Comparison of ENCODE assay signal across 24 cellular contexts in the genomic region with DNA sequence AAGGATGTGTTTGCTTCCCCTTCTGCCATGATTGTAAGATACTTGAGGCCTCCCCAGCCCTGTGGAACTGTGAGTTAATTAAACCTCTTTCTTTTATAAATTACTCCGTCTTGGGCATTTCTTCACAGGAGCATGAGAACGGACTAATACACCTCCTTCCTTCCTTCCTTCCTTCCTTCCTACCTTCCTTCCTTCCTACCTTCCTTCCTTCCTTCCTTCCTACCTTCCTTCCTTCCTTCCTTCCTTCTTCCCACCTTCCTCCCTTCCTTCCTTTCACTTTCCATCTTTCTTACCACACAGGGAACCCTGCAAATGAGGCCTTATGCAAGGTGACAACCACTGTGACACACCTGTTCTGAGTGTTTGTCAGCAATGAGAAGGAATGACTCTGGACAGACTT.
DNase-seq lines count a peak whose midpoint lies in the region; ATAC-seq, FAIRE-seq and TF ChIP-seq lines count a peak whose summit lies in the region.
"Had no signal": no experiment of that assay in that cellular context is flagged by ENCODE, and none has a peak within 500 bp of the region (broad histone marks: within the 10 kb centered on the region; RNA-seq: fewer than 3 reads in every experiment).

No MANE protein-coding gene starts in this region.

- intact Hi-C loops in natural killer cell (cut with micrococcal nuclease) = no loop called here
- intact Hi-C loops in K562 (cut with micrococcal nuclease) = no loop called here
- intact Hi-C loops in right lobe of liver (cut with DNase I) = no loop called here

- no peaks in the 10 kb centered on the region for H4K20me1 ChIP-seq in K562 (replicated peaks; ENCODE audit: control insufficient read depth, insufficient read depth, low read length)

- no peaks in the 10 kb centered on the region; a peak in 1 of 5 replicates for H3K27me3 ChIP-seq in K562 (ENCODE audit: control insufficient read depth in 2 of 2, insufficient read depth in 2 of 2, low read length in 2 of 2)
- no peaks in the 10 kb centered on the region for H3K27me3 ChIP-seq in right lobe of liver
- H3K27me3 ChIP-seq: stomach, thyroid gland had no signal

- POLR2A ChIA-PET in K562 (lab: Yijun Ruan, JAX) = no interaction called here

- no TSS peak for BruUV-seq in K562 (replicated peaks; lab: Mats Ljungman, UMichigan)

- H3K27ac Mint-ChIP-seq in natural killer cell = peak overlapping the region; percentile 65 to 74
- peak overlapping the region in 1 of 2 donors; percentile 37 for H3K27ac Mint-ChIP-seq in natural killer cell treated with Interleukin-12 subunit alpha and Interleukin-12 subunit beta and Interleukin-15 and Interleukin-18, amount 100 ng/mL, for 72 hours
- H3K27ac Mint-ChIP-seq in stimulated activated naive B cell treated with anti-CD40 and anti-IgM and Interleukin-4, amounts not matched to agents 10 μg/mL and 1 μg/mL and 100 μg/mL, for 72 hours = peak overlapping the region; percentile 88
- H3K27ac Mint-ChIP-seq: activated CD4-positive, alpha-beta T cell treated with anti-CD3 and anti-CD28 coated beads, Interleukin-2, amount 10 ng/mL, durations not matched to agents 7 days and 5 days; activated T-cell treated with anti-CD3 and anti-CD28 coated beads, Interleukin-2, amount 50 U/mL, for 24 hours; T-helper 2 cell treated with Interferon-gamma antibody and Interleukin-4, amounts not matched to agents 5 μg/mL and 100 μg/mL, for 36 hours had no signal

- H3K9me3 ChIP-seq in K562 (replicated peaks; ENCODE audit: control insufficient read depth, insufficient read depth, low read depth, low read length) (no peaks in the 10 kb centered on the region), right lobe of liver (no peaks in the 10 kb centered on the region)
- H3K9me3 ChIP-seq: prostate gland, thyroid gland had no signal

- no peaks in the 10 kb centered on the region for H3K36me3 Mint-ChIP-seq in natural killer cell
- no peaks in the 10 kb centered on the region for H3K36me3 Mint-ChIP-seq in natural killer cell treated with Interleukin-12 subunit alpha and Interleukin-12 subunit beta and Interleukin-15 and Interleukin-18, amount 100 ng/mL, for 72 hours
- peaks cover 10 to 15% of the 10 kb centered on the region in 2 donors for H3K36me3 Mint-ChIP-seq in stimulated activated naive B cell treated with anti-CD40 and anti-IgM and Interleukin-4, amounts not matched to agents 10 μg/mL and 1 μg/mL and 100 μg/mL, for 72 hours

- no peak for FAIRE-seq in K562 (lab: Jason Lieb, UNC)

- H3K4me3 Mint-ChIP-seq in natural killer cell = no peak overlapping the region
- no peak overlapping the region for H3K4me3 Mint-ChIP-seq in natural killer cell treated with Interleukin-12 subunit alpha and Interleukin-12 subunit beta and Interleukin-15 and Interleukin-18, amount 100 ng/mL, for 72 hours
- peak overlapping the region; percentile 2 to 23 for H3K4me3 Mint-ChIP-seq in stimulated activated naive B cell treated with anti-CD40 and anti-IgM and Interleukin-4, amounts not matched to agents 10 μg/mL and 1 μg/mL and 100 μg/mL, for 72 hours
- H3K4me3 Mint-ChIP-seq: activated CD4-positive, alpha-beta T cell treated with anti-CD3 and anti-CD28 coated beads, Interleukin-2, amount 10 ng/mL, durations not matched to agents 7 days and 5 days; activated T-cell treated with anti-CD3 and anti-CD28 coated beads, Interleukin-2, amount 50 U/mL, for 24 hours; T-helper 2 cell treated with Interferon-gamma antibody and Interleukin-4, amounts not matched to agents 5 μg/mL and 100 μg/mL, for 36 hours had no signal

- no peak for TF ChIP-seq EP300 in K562 (IDR thresholded peaks at IDR 0.05; ENCODE audit: low read length)

- CTCF ChIA-PET in K562 (lab: Yijun Ruan, JAX; ENCODE audit: low intra/inter-chr PET ratio) = no interaction called here

- no peaks in the 10 kb centered on the region for H3K4me1 ChIP-seq in K562 (replicated peaks in 1 of 2; ENCODE audit: control insufficient read depth in 2 of 2, insufficient read depth in 2 of 2, low read length in 2 of 2)
- peaks cover 0 to 31% (median 19%) of the 10 kb centered on the region in 4 donors for H3K4me1 ChIP-seq in right lobe of liver
- H3K4me1 ChIP-seq: prostate gland had no signal

- H3K27ac ChIP-seq in K562 (ENCODE audit: extremely low read depth, low read depth, low read length) (no peak overlapping the region), right lobe of liver (peak overlapping the region in 2 of 3 donors; percentile 63 to 78)
- H3K27ac ChIP-seq: prostate gland, stomach, thyroid gland had no signal

- in situ Hi-C loops in K562 (cut with MboI) = no loop called here

- no peak overlapping the region for H3K9ac ChIP-seq in K562 (ENCODE audit: insufficient read depth in 1 of 2, low read depth in 2 of 2, low read length in 2 of 2)

- no peaks in the 10 kb centered on the region for H3K9me1 ChIP-seq in K562 (ENCODE audit: control insufficient read depth, insufficient read depth, low read length)

- H3K27me3 Mint-ChIP-seq in natural killer cell (ENCODE audit: low read depth in 2 of 2) = peaks cover 7 to 27% of the 10 kb centered on the region in 2 donors
- H3K27me3 Mint-ChIP-seq in natural killer cell treated with Interleukin-12 subunit alpha and Interleukin-12 subunit beta and Interleukin-15 and Interleukin-18, amount 100 ng/mL, for 72 hours = peaks cover 18 to 34% of the 10 kb centered on the region in 2 donors
- peaks cover 0 to 3% of the 10 kb centered on the region in 2 donors for H3K27me3 Mint-ChIP-seq in stimulated activated naive B cell treated with anti-CD40 and anti-IgM and Interleukin-4, amounts not matched to agents 10 μg/mL and 1 μg/mL and 100 μg/mL, for 72 hours

- TF ChIP-seq RAD21 in K562 (CRISPR knock-in tag; conservative IDR thresholded peaks at IDR 0.05 in 1 of 2, IDR thresholded peaks at IDR 0.05 in 1 of 2) = no peak

- 0% methylated on average over 2 of the region's 2 CpGs for WGBS in K562 (ENCODE audit: insufficient coverage, low coverage, missing lambda C conversion rate)
- 100% methylated on average over 2 of the region's 2 CpGs for WGBS in right lobe of liver (ENCODE audit: insufficient coverage, low coverage, low lambda C conversion rate, missing lambda C conversion rate)

- H3K4me1 Mint-ChIP-seq in natural killer cell = peaks cover 0 to 5% of the 10 kb centered on the region in 2 donors
- peaks cover 0 to 6% of the 10 kb centered on the region in 2 donors for H3K4me1 Mint-ChIP-seq in natural killer cell treated with Interleukin-12 subunit alpha and Interleukin-12 subunit beta and Interleukin-15 and Interleukin-18, amount 100 ng/mL, for 72 hours (ENCODE audit: low read depth in 2 of 2)
- H3K4me1 Mint-ChIP-seq in stimulated activated naive B cell treated with anti-CD40 and anti-IgM and Interleukin-4, amounts not matched to agents 10 μg/mL and 1 μg/mL and 100 μg/mL, for 72 hours = peaks cover 14 to 27% of the 10 kb centered on the region in 2 donors
- H3K4me1 Mint-ChIP-seq: activated CD4-positive, alpha-beta T cell treated with anti-CD3 and anti-CD28 coated beads, Interleukin-2, amount 10 ng/mL, durations not matched to agents 7 days and 5 days had no signal

- no peak for DNase-seq in natural killer cell
- DNase-seq in natural killer cell treated with Interleukin-12 subunit alpha and Interleukin-12 subunit beta and Interleukin-15 and Interleukin-18, amount 100 ng/mL, for 72 hours (ENCODE audit: low spot score) = no peak
- DNase-seq in K562 (ENCODE audit: extremely low read depth in 1 of 4, low spot score in 3 of 4) = no peak
- no peak for DNase-seq in right lobe of liver
- DNase-seq in stimulated activated naive B cell treated with anti-CD40 and anti-IgM and Interleukin-4, amounts not matched to agents 10 μg/mL and 1 μg/mL and 100 μg/mL, for 72 hours = no peak
- DNase-seq: activated CD4-positive, alpha-beta T cell treated with anti-CD3 and anti-CD28 coated beads, Interleukin-2, amount 10 ng/mL, durations not matched to agents 7 days and 5 days; activated gamma-delta T cell treated with Interleukin-2 at 50 U/mL for 16 hours; activated T-cell treated with anti-CD3 and anti-CD28 coated beads, Interleukin-2, amount 50 U/mL, for 24 hours; DND-41; effector CD4-positive, alpha-beta T cell; glutamatergic neuron; GOT3; kidney glomerular epithelial cell; NCI-H1105; NCI-H1930; NCI-H526; SHP77; stomach; thyroid gland had no signal

- no peak overlapping the region for H3K4me3 ChIP-seq in K562
- no peak overlapping the region for H3K4me3 ChIP-seq in right lobe of liver
- H3K4me3 ChIP-seq: prostate gland, stomach, thyroid gland had no signal

- TF ChIP-seq POLR2A in K562 (conservative IDR thresholded peaks at IDR 0.05) = no peak
- no peak for TF ChIP-seq POLR2A in right lobe of liver (IDR thresholded peaks at IDR 0.05)

- H2AFZ ChIP-seq in K562 (ENCODE audit: low read depth, low read length) = no peak overlapping the region

- no peak for ATAC-seq in natural killer cell
- ATAC-seq in natural killer cell treated with Interleukin-12 subunit alpha and Interleukin-12 subunit beta and Interleukin-15 and Interleukin-18, amount 100 ng/mL, for 72 hours = no peak
- no peak for ATAC-seq in K562
- no peak for ATAC-seq in right lobe of liver
- no peak for ATAC-seq in stimulated activated naive B cell treated with anti-CD40 and anti-IgM and Interleukin-4, amounts not matched to agents 10 μg/mL and 1 μg/mL and 100 μg/mL, for 72 hours (replicated peaks)
- no peak for ATAC-seq in HG02798 (IDR thresholded peaks at IDR 0.05; ENCODE audit: poor library complexity, unreplicated experiment)
- no peak for ATAC-seq in HG03439 (IDR thresholded peaks at IDR 0.05; ENCODE audit: unreplicated experiment)
- ATAC-seq in HG02981 (IDR thresholded peaks at IDR 0.05; ENCODE audit: unreplicated experiment) = no peak

- no peaks in the 10 kb centered on the region for H3K36me3 ChIP-seq in K562 (ENCODE audit: control insufficient read depth, insufficient read depth, low read length)
- H3K36me3 ChIP-seq in right lobe of liver = no peaks in the 10 kb centered on the region
- H3K36me3 ChIP-seq: prostate gland, stomach, thyroid gland had no signal

- H3K79me2 ChIP-seq in K562 (ENCODE audit: control insufficient read depth, insufficient read depth, low read length) = no peaks in the 10 kb centered on the region

- TF ChIP-seq CTCF in natural killer cell (IDR thresholded peaks at IDR 0.05) (no peak), K562 (IDR thresholded peaks at IDR 0.05 in 2 of 3, conservative IDR thresholded peaks at IDR 0.05 in 1 of 3; ENCODE audit: insufficient read depth in 2 of 3, low read depth in 1 of 3, low read length in 3 of 3) (no peak), right lobe of liver (IDR thresholded peaks at IDR 0.05) (no peak)

- no peak overlapping the region for H3K4me2 ChIP-seq in K562 (ENCODE audit: insufficient read depth, low read length)

- peaks cover 4 to 5% of the 10 kb centered on the region in 2 donors for H3K9me3 Mint-ChIP-seq in natural killer cell
- H3K9me3 Mint-ChIP-seq in natural killer cell treated with Interleukin-12 subunit alpha and Interleukin-12 subunit beta and Interleukin-15 and Interleukin-18, amount 100 ng/mL, for 72 hours = peaks cover 12% of the 10 kb centered on the region
- H3K9me3 Mint-ChIP-seq in stimulated activated naive B cell treated with anti-CD40 and anti-IgM and Interleukin-4, amounts not matched to agents 10 μg/mL and 1 μg/mL and 100 μg/mL, for 72 hours = peaks cover 11% of the 10 kb centered on the region in 2 donors

TF ChIP-seq in K562, 482 proteins besides CTCF, POLR2A, EP300 and RAD21 (continues in another document):
- TF ChIP-seq MYNN (IDR thresholded peaks at IDR 0.05) = no peak
- no peak for TF ChIP-seq MYNN (CRISPR knock-in tag; IDR thresholded peaks at IDR 0.05)

Comparison
In these comparisons a context has a peak if more than half of its experiments do, and no peak if none do; other contexts are left out.
1. H3K4me3 Mint-ChIP-seq: peak in stimulated activated naive B cell treated with anti-CD40 and anti-IgM and Interleukin-4, amounts not matched to agents 10 μg/mL and 1 μg/mL and 100 μg/mL, for 72 hours (2 of 2); none in natural killer cell (single experiment) and natural killer cell treated with Interleukin-12 subunit alpha and Interleukin-12 subunit beta and Interleukin-15 and Interleukin-18, amount 100 ng/mL, for 72 hours (single experiment).